ENCODE assay signal across 25 cellular contexts in genomic region chr17:59230765-59231164, GRCh38.
"Had no signal": no experiment of that assay in that cellular context is flagged by ENCODE, and none has a peak within 500 bp of the region (broad histone marks: within the 10 kb centered on the region; RNA-seq: fewer than 3 reads in every experiment).

No MANE protein-coding gene starts in this region.

- DNase-seq: effector CD8-positive, alpha-beta T cell; endodermal cell; foreskin fibroblast; gastrocnemius medialis; heart left ventricle; kidney; naive B cell; spleen; stimulated activated CD4-positive, alpha-beta T cell treated with anti-CD3 and anti-CD28 coated beads, Interleukin-2, amount 100 ng/mL, for 48 hours; stimulated activated naive CD4-positive, alpha-beta T cell; stimulated activated naive CD8-positive, alpha-beta T cell treated with anti-CD3 and anti-CD28 coated beads, Interleukin-15, amount 100 ng/mL, for 72 hours; thyroid gland; trophoblast cell had no signal

- H3K9me3 ChIP-seq: gastrocnemius medialis, heart left ventricle, neutrophil, spleen, suprapubic skin, thyroid gland had no signal

- H3K27me3 ChIP-seq: gastrocnemius medialis, heart left ventricle, hepatocyte, neutrophil, spleen, suprapubic skin, thyroid gland had no signal

- H3K4me3 ChIP-seq: gastrocnemius medialis, heart left ventricle, hepatocyte, lung, skin epidermis, spleen, suprapubic skin, thyroid gland had no signal

- FAIRE-seq: colon, kidney had no signal

- H3K9ac ChIP-seq: parathyroid adenoma had no signal

- H3K4me1 ChIP-seq: gastrocnemius medialis, heart left ventricle, suprapubic skin, thyroid gland had no signal

- ATAC-seq: esophagus mucosa; gastrocnemius medialis; heart left ventricle; left lobe of liver; natural killer cell treated with Interleukin-12 subunit alpha and Interleukin-12 subunit beta and Interleukin-15 and Interleukin-18, amount 100 ng/mL, for 72 hours; sciatic nerve; stimulated activated naive CD8-positive, alpha-beta T cell treated with anti-CD3 and anti-CD28 coated beads, Interleukin-15, amount 100 ng/mL, for 72 hours had no signal

- H3K79me2 ChIP-seq: hepatocyte, parathyroid adenoma had no signal

- H2AFZ ChIP-seq: hepatocyte, parathyroid adenoma had no signal

- H3K27ac ChIP-seq: epithelial cell of prostate, gastrocnemius medialis, heart left ventricle, hepatocyte, neutrophil, parathyroid adenoma, skin epidermis, spleen, suprapubic skin, thyroid gland had no signal

- H3K36me3 ChIP-seq: gastrocnemius medialis, heart left ventricle, neutrophil, spleen, suprapubic skin, thyroid gland had no signal

- H3K4me2 ChIP-seq: hepatocyte had no signal
